1 cellular context compared by ENCODE assay signal in the genomic region with DNA sequence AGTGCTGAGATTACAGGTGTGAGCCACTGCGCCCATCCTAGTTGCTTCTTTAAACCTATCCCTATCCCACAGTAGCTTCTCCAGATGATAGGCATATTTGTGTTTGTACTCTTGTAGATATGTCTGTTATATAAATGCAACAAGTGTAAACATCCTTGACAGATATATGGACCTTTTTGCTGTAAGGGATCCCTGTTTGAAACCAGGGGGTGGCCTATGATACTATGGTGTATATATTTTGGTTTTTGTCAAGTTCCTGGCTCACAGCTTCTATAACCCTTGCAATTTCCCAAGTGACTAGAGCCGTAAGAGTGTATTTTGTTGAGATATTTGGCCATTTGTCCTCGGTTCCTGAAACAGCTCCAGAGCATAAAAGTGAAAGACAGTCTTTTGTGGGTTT.
TF ChIP-seq lines count a peak whose summit lies in the region.

No MANE protein-coding gene starts in this region.

TF ChIP-seq in H1, 55 proteins besides CTCF, POLR2A, EP300 and RAD21:
- TF ChIP-seq GTF2F1 (IDR thresholded peaks at IDR 0.05; ENCODE audit: borderline replicate concordance, low read depth, low read length) (no peak), HDAC2 (IDR thresholded peaks at IDR 0.05; ENCODE audit: borderline replicate concordance in 1 of 2, low read depth in 2 of 2, low read length in 2 of 2) (no peak), JUND (IDR thresholded peaks at IDR 0.05; ENCODE audit: low read length) (no peak), CREB1 (IDR thresholded peaks at IDR 0.05) (no peak)
TF ChIP-seq in H1: peak in this region for 0.
